ENCODE assay signal across 1 cellular context in genomic region chr18:21980744-21981143, GRCh38.
TF ChIP-seq lines count a peak whose summit lies in the region.

No MANE protein-coding gene starts in this region.

TF ChIP-seq in HepG2, 621 proteins besides CTCF, POLR2A, EP300 and RAD21 (continued from another document):
- no peak for TF ChIP-seq KIAA2018 (CRISPR knock-in tag; IDR thresholded peaks at IDR 0.05; ENCODE audit: borderline replicate concordance)
- no peak for TF ChIP-seq ZHX2 (IDR thresholded peaks at IDR 0.05; ENCODE audit: low read depth)
- no peak for TF ChIP-seq ZHX2 (CRISPR knock-in tag; IDR thresholded peaks at IDR 0.05; ENCODE audit: borderline replicate concordance)
- TF ChIP-seq ZHX1 (CRISPR knock-in tag; IDR thresholded peaks at IDR 0.05; ENCODE audit: low read depth): peak; percentile 45; the same call in 1 of the 2 replicates
- peak; percentile 63; the same call in 1 of the 2 replicates for TF ChIP-seq ZNF710 (CRISPR knock-in tag; IDR thresholded peaks at IDR 0.05; ENCODE audit: borderline replicate concordance)
- TF ChIP-seq POGZ (CRISPR knock-in tag; IDR thresholded peaks at IDR 0.05): peak; percentile 71; the same call in 1 of the 2 replicates
- TF ChIP-seq ZBTB1 (CRISPR knock-in tag; IDR thresholded peaks at IDR 0.05; ENCODE audit: borderline replicate concordance): no peak
- no peak; the same call in 1 of the 2 replicates for TF ChIP-seq SIN3A (IDR thresholded peaks at IDR 0.05; ENCODE audit: borderline replicate concordance, low read depth, low read length)
- TF ChIP-seq NR3C1 (CRISPR knock-in tag; IDR thresholded peaks at IDR 0.05): no peak
- TF ChIP-seq ZNF570 (CRISPR knock-in tag; IDR thresholded peaks at IDR 0.05; ENCODE audit: borderline replicate concordance): no peak
- peak; percentile 52; the same call in 1 of the 2 replicates for TF ChIP-seq IRF2 (CRISPR knock-in tag; IDR thresholded peaks at IDR 0.05)
- 0 out of 2 replicates have a peak, but pooled peaks have one; percentile 28 for TF ChIP-seq BORCS8-MEF2B (CRISPR knock-in tag; IDR thresholded peaks at IDR 0.05)
- no peak for TF ChIP-seq ZNF510 (CRISPR knock-in tag; IDR thresholded peaks at IDR 0.05; ENCODE audit: low read depth)
- no peak for TF ChIP-seq ZNF17 (CRISPR knock-in tag; IDR thresholded peaks at IDR 0.05)
- no peak for TF ChIP-seq ZFP62 (CRISPR knock-in tag; IDR thresholded peaks at IDR 0.05)
- peak; percentile 52; the same call in 1 of the 2 replicates for TF ChIP-seq CCDC6 (CRISPR knock-in tag; IDR thresholded peaks at IDR 0.05)
- TF ChIP-seq HOXA7 (CRISPR knock-in tag; IDR thresholded peaks at IDR 0.05): no peak
- TF ChIP-seq HOMEZ (CRISPR knock-in tag; IDR thresholded peaks at IDR 0.05; ENCODE audit: low read depth): peak; percentile 62
- peak; percentile 46; the same call in 1 of the 2 replicates for TF ChIP-seq KAT8 (CRISPR knock-in tag; IDR thresholded peaks at IDR 0.05)
- no peak for TF ChIP-seq ZNF484 (CRISPR knock-in tag; IDR thresholded peaks at IDR 0.05; ENCODE audit: borderline replicate concordance, low read depth)
- TF ChIP-seq GLI4 (CRISPR knock-in tag; IDR thresholded peaks at IDR 0.05; ENCODE audit: borderline replicate concordance): no peak
- no peak for TF ChIP-seq ZNF749 (CRISPR knock-in tag; IDR thresholded peaks at IDR 0.05; ENCODE audit: borderline replicate concordance)
- TF ChIP-seq ZNF224 (CRISPR knock-in tag; IDR thresholded peaks at IDR 0.05): no peak
- TF ChIP-seq HDAC1 (CRISPR knock-in tag; IDR thresholded peaks at IDR 0.05): peak; percentile 79
- 0 out of 2 replicates have a peak, but pooled peaks have one; percentile 32 for TF ChIP-seq ZNF619 (CRISPR knock-in tag; IDR thresholded peaks at IDR 0.05)
- TF ChIP-seq ZNF7 (CRISPR knock-in tag; IDR thresholded peaks at IDR 0.05): no peak
TF ChIP-seq in HepG2: peak in this region for 133.
